Comparison of ENCODE assay signal across 13 cellular contexts in genomic region chr6:158619922-158620801, GRCh38. TPM values are rescaled to one million over a fixed set of nuclear protein-coding genes. Genes with fewer than 3 reads are reported as not detected.
A peak's percentile ranks its signal among the peaks of the same experiment; 100 is the strongest.
DNase-seq lines count a peak whose midpoint lies in the region; ATAC-seq and TF ChIP-seq lines count a peak whose summit lies in the region.
"Had no signal": no experiment of that assay in that cellular context is flagged by ENCODE, and none has a peak within 500 bp of the region (broad histone marks: within the 10 kb centered on the region; RNA-seq: fewer than 3 reads in every experiment).

No MANE protein-coding gene starts in this region.

- intact Hi-C loops in natural killer cell (cut with micrococcal nuclease): no loop called here

- no peaks in the 10 kb centered on the region for H3K27me3 Mint-ChIP-seq in activated T-cell treated with anti-CD3 and anti-CD28 coated beads, Interleukin-2, amount 50 U/mL, for 24 hours
- H3K27me3 Mint-ChIP-seq in activated T-cell treated with anti-CD3 and anti-CD28 coated beads, Interleukin-2, amount 50 U/mL, for 4 hours (ENCODE audit: low read depth): no peaks in the 10 kb centered on the region
- H3K27me3 Mint-ChIP-seq in natural killer cell (ENCODE audit: low read depth in 2 of 2): no peaks in the 10 kb centered on the region
- H3K27me3 Mint-ChIP-seq: dendritic cell treated with granulocyte-macrophage colony-stimulating factor and Interleukin-4, amounts not matched to agents 40 ng/mL and 50 ng/mL, for 4 days had no signal

- no peak for TF ChIP-seq CTCF in natural killer cell (IDR thresholded peaks at IDR 0.05)

- H3K4me1 Mint-ChIP-seq in activated T-cell treated with anti-CD3 and anti-CD28 coated beads, Interleukin-2, amount 50 U/mL, for 24 hours (ENCODE audit: low read depth): peaks cover 19% of the 10 kb centered on the region
- peaks cover 9% of the 10 kb centered on the region for H3K4me1 Mint-ChIP-seq in activated T-cell treated with anti-CD3 and anti-CD28 coated beads, Interleukin-2, amount 50 U/mL, for 4 hours (ENCODE audit: low read depth)
- peaks cover 30 to 36% of the 10 kb centered on the region in 2 donors for H3K4me1 Mint-ChIP-seq in natural killer cell
- H3K4me1 Mint-ChIP-seq: brain had no signal

- H3K9me3 Mint-ChIP-seq in activated T-cell treated with anti-CD3 and anti-CD28 coated beads, Interleukin-2, amount 50 U/mL, for 24 hours: no peaks in the 10 kb centered on the region
- no peaks in the 10 kb centered on the region for H3K9me3 Mint-ChIP-seq in activated T-cell treated with anti-CD3 and anti-CD28 coated beads, Interleukin-2, amount 50 U/mL, for 4 hours
- no peaks in the 10 kb centered on the region for H3K9me3 Mint-ChIP-seq in natural killer cell
- H3K9me3 Mint-ChIP-seq: dendritic cell treated with granulocyte-macrophage colony-stimulating factor and Interleukin-4, amounts not matched to agents 40 ng/mL and 50 ng/mL, for 4 days had no signal

- DNase-seq in activated T-cell treated with anti-CD3 and anti-CD28 coated beads, Interleukin-2, amount 50 U/mL, for 24 hours: peak; percentile 6
- DNase-seq in activated T-cell treated with anti-CD3 and anti-CD28 coated beads, Interleukin-2, amount 50 U/mL, for 4 hours: no peak
- DNase-seq in EH (ENCODE audit: low read depth) (peak; percentile 33), astrocyte of the hippocampus (ENCODE audit: low read depth, low spot score) (peak; percentile 10), natural killer cell (no peak), ecto neural progenitor cell (ENCODE audit: low spot score) (no peak)
- DNase-seq: activated effector memory CD4-positive, alpha-beta T cell treated with Interleukin-2 at 50 U/mL for 16 hours; GM23248; NCI-H1436 treated with DMSO at 0.1 percent for 48 hours had no signal

- H3K36me3 Mint-ChIP-seq in activated T-cell treated with anti-CD3 and anti-CD28 coated beads, Interleukin-2, amount 50 U/mL, for 24 hours (ENCODE audit: low read depth): peaks cover 97% of the 10 kb centered on the region
- peaks cover 47% of the 10 kb centered on the region for H3K36me3 Mint-ChIP-seq in activated T-cell treated with anti-CD3 and anti-CD28 coated beads, Interleukin-2, amount 50 U/mL, for 4 hours (ENCODE audit: insufficient read depth)
- peaks cover 9% of the 10 kb centered on the region for H3K36me3 Mint-ChIP-seq in natural killer cell

- H3K27ac Mint-ChIP-seq in activated T-cell treated with anti-CD3 and anti-CD28 coated beads, Interleukin-2, amount 50 U/mL, for 24 hours: peak overlapping the region; percentile 52
- H3K27ac Mint-ChIP-seq in natural killer cell: peak overlapping the region; percentile 23 to 68
- H3K27ac Mint-ChIP-seq: dendritic cell treated with granulocyte-macrophage colony-stimulating factor and Interleukin-4, amounts not matched to agents 40 ng/mL and 50 ng/mL, for 4 days had no signal

- no peak overlapping the region for H3K4me3 Mint-ChIP-seq in activated T-cell treated with anti-CD3 and anti-CD28 coated beads, Interleukin-2, amount 50 U/mL, for 24 hours
- no peak overlapping the region for H3K4me3 Mint-ChIP-seq in activated T-cell treated with anti-CD3 and anti-CD28 coated beads, Interleukin-2, amount 50 U/mL, for 4 hours
- no peak overlapping the region for H3K4me3 Mint-ChIP-seq in natural killer cell
- H3K4me3 Mint-ChIP-seq: brain; dendritic cell treated with granulocyte-macrophage colony-stimulating factor and Interleukin-4, amounts not matched to agents 40 ng/mL and 50 ng/mL, for 4 days had no signal

- ATAC-seq in activated T-cell treated with anti-CD3 and anti-CD28 coated beads, Interleukin-2, amount 50 U/mL, for 4 hours: no peak
- ATAC-seq in natural killer cell (no peak), HG03097 (IDR thresholded peaks at IDR 0.05; ENCODE audit: low FRiP score, unreplicated experiment) (no peak), HG03571 (IDR thresholded peaks at IDR 0.05; ENCODE audit: unreplicated experiment) (no peak)

RNA-seq across cellular contexts. Expression of gene DYNLT1, which starts 24.4 kb away (rescaled TPM):
- 10 to 100 TPM; 57.5 to 67.1 (median 64.9) TPM for total RNA-seq in activated T-cell treated with anti-CD3 and anti-CD28 coated beads, Interleukin-2, amount 50 U/mL, for 4 hours
- 100 to 1,000 TPM in 1 of 3 donors, 10 to 100 TPM in 2; 85.7 to 106 (median 86.8) TPM for total RNA-seq in natural killer cell

RNA-seq across cellular contexts. Expression of gene SYTL3, which starts 29.7 kb away (rescaled TPM):
- 10 to 100 TPM; 33.6 to 72.6 (median 38.5) TPM for total RNA-seq in activated T-cell treated with anti-CD3 and anti-CD28 coated beads, Interleukin-2, amount 50 U/mL, for 4 hours
- total RNA-seq in natural killer cell: 100 to 1,000 TPM in 1 of 3 donors, 10 to 100 TPM in 2; 84.1 to 143 (median 89.0) TPM

Comparison
In these comparisons a context has a peak if more than half of its experiments do, and no peak if none do; other contexts are left out.
1. DNase-seq: peak in activated T-cell treated with anti-CD3 and anti-CD28 coated beads, Interleukin-2, amount 50 U/mL, for 24 hours (single experiment), EH (single experiment) and astrocyte of the hippocampus (single experiment); none in activated T-cell treated with anti-CD3 and anti-CD28 coated beads, Interleukin-2, amount 50 U/mL, for 4 hours (single experiment), natural killer cell (single experiment) and ecto neural progenitor cell (single experiment).